In the genomic region with DNA sequence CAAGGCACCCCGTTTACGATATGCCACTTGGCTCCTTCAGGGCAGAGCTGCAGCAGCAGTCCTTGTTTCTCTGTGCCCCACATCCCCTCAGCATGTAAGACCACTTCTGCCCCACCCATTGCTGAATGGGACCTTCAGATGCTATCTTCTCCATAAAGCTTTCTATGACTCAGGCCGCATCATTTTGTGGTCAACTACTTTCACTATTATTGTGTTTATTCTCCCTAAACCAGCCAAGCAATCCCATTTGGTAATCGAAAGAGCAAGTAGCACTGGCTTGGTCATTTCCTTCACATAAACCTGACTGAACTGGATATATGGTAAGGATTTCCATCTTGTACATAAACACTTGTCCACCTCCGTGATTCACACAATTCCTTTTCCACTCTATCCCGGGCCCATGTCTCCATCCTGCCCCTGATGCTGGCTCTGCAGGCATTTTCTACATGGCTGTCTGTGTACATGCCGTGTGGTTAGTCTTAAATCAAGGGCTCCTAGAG, we compare ENCODE assay signal across 1 cellular context.
A peak's percentile ranks its signal among the peaks of the same experiment; 100 is the strongest.
TF ChIP-seq lines count a peak whose summit lies in the region.

No MANE protein-coding gene starts in this region.

TF ChIP-seq in GM12878, 131 proteins besides CTCF, POLR2A, EP300 and RAD21 (continued from another document):
- TF ChIP-seq, protein P1, sequence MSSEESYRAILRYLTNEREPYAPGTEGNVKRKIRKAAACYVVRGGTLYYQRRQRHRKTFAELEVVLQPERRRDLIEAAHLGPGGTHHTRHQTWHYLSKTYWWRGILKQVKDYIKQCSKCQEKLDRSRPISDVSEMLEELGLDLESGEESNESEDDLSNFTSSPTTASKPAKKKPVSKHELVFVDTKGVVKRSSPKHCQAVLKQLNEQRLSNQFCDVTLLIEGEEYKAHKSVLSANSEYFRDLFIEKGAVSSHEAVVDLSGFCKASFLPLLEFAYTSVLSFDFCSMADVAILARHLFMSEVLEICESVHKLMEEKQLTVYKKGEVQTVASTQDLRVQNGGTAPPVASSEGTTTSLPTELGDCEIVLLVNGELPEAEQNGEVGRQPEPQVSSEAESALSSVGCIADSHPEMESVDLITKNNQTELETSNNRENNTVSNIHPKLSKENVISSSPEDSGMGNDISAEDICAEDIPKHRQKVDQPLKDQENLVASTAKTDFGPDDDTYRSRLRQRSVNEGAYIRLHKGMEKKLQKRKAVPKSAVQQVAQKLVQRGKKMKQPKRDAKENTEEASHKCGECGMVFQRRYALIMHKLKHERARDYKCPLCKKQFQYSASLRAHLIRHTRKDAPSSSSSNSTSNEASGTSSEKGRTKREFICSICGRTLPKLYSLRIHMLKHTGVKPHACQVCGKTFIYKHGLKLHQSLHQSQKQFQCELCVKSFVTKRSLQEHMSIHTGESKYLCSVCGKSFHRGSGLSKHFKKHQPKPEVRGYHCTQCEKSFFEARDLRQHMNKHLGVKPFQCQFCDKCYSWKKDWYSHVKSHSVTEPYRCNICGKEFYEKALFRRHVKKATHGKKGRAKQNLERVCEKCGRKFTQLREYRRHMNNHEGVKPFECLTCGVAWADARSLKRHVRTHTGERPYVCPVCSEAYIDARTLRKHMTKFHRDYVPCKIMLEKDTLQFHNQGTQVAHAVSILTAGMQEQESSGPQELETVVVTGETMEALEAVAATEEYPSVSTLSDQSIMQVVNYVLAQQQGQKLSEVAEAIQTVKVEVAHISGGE (CRISPR knock-in tag; IDR thresholded peaks at IDR 0.05) = no peak
- TF ChIP-seq NBN (IDR thresholded peaks at IDR 0.05) = peak; percentile 58; the same call in 1 of the 2 replicates
- no peak for TF ChIP-seq HDAC6 (IDR thresholded peaks at IDR 0.05; ENCODE audit: unreplicated experiment)
- TF ChIP-seq CBFB (IDR thresholded peaks at IDR 0.05; ENCODE audit: low read depth) = peak; percentile 96
- TF ChIP-seq TAF1 (IDR thresholded peaks at IDR 0.05; ENCODE audit: borderline replicate concordance, low read depth, low read length) = no peak
- TF ChIP-seq ZNF274 (IDR thresholded peaks at IDR 0.05; ENCODE audit: insufficient read depth, insufficient read length) = no peak
- TF ChIP-seq SPI1 (IDR thresholded peaks at IDR 0.05; ENCODE audit: borderline replicate concordance, insufficient read depth, low read depth, low read length) = no peak
- TF ChIP-seq, protein P2, sequence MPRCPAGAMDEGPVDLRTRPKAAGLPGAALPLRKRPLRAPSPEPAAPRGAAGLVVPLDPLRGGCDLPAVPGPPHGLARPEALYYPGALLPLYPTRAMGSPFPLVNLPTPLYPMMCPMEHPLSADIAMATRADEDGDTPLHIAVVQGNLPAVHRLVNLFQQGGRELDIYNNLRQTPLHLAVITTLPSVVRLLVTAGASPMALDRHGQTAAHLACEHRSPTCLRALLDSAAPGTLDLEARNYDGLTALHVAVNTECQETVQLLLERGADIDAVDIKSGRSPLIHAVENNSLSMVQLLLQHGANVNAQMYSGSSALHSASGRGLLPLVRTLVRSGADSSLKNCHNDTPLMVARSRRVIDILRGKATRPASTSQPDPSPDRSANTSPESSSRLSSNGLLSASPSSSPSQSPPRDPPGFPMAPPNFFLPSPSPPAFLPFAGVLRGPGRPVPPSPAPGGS (IDR thresholded peaks at IDR 0.05; ENCODE audit: borderline replicate concordance, insufficient read depth, low read depth, low read length, poor library complexity, severe bottlenecking) = peak; percentile 89
- no peak for TF ChIP-seq HCFC1 (IDR thresholded peaks at IDR 0.05; ENCODE audit: low read length)
- TF ChIP-seq NFIC (IDR thresholded peaks at IDR 0.05; ENCODE audit: low read depth, low read length) = peak; percentile 92
- no peak for TF ChIP-seq EZH2 (IDR thresholded peaks at IDR 0.05; ENCODE audit: borderline replicate concordance, control insufficient read depth, low read depth, low read length)
- TF ChIP-seq SUPT20H (IDR thresholded peaks at IDR 0.05; ENCODE audit: borderline replicate concordance, control insufficient read depth, low read depth, low read length) = no peak
- TF ChIP-seq, protein P3, sequence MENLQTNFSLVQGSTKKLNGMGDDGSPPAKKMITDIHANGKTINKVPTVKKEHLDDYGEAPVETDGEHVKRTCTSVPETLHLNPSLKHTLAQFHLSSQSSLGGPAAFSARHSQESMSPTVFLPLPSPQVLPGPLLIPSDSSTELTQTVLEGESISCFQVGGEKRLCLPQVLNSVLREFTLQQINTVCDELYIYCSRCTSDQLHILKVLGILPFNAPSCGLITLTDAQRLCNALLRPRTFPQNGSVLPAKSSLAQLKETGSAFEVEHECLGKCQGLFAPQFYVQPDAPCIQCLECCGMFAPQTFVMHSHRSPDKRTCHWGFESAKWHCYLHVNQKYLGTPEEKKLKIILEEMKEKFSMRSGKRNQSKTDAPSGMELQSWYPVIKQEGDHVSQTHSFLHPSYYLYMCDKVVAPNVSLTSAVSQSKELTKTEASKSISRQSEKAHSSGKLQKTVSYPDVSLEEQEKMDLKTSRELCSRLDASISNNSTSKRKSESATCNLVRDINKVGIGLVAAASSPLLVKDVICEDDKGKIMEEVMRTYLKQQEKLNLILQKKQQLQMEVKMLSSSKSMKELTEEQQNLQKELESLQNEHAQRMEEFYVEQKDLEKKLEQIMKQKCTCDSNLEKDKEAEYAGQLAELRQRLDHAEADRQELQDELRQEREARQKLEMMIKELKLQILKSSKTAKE (IDR thresholded peaks at IDR 0.05; ENCODE audit: low read depth, poor library complexity, severe bottlenecking) = peak; percentile 42
- TF ChIP-seq, protein P4, sequence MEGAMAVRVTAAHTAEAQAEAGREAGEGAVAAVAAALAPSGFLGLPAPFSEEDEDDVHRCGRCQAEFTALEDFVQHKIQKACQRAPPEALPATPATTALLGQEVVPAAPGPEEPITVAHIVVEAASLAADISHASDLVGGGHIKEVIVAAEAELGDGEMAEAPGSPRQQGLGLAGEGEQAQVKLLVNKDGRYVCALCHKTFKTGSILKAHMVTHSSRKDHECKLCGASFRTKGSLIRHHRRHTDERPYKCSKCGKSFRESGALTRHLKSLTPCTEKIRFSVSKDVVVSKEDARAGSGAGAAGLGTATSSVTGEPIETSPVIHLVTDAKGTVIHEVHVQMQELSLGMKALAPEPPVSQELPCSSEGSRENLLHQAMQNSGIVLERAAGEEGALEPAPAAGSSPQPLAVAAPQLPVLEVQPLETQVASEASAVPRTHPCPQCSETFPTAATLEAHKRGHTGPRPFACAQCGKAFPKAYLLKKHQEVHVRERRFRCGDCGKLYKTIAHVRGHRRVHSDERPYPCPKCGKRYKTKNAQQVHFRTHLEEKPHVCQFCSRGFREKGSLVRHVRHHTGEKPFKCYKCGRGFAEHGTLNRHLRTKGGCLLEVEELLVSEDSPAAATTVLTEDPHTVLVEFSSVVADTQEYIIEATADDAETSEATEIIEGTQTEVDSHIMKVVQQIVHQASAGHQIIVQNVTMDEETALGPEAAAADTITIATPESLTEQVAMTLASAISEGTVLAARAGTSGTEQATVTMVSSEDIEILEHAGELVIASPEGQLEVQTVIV (IDR thresholded peaks at IDR 0.05; ENCODE audit: borderline replicate concordance, partially characterized antibody) = no peak
- TF ChIP-seq RB1 (IDR thresholded peaks at IDR 0.05; ENCODE audit: borderline replicate concordance) = no peak
- TF ChIP-seq, protein P5, sequence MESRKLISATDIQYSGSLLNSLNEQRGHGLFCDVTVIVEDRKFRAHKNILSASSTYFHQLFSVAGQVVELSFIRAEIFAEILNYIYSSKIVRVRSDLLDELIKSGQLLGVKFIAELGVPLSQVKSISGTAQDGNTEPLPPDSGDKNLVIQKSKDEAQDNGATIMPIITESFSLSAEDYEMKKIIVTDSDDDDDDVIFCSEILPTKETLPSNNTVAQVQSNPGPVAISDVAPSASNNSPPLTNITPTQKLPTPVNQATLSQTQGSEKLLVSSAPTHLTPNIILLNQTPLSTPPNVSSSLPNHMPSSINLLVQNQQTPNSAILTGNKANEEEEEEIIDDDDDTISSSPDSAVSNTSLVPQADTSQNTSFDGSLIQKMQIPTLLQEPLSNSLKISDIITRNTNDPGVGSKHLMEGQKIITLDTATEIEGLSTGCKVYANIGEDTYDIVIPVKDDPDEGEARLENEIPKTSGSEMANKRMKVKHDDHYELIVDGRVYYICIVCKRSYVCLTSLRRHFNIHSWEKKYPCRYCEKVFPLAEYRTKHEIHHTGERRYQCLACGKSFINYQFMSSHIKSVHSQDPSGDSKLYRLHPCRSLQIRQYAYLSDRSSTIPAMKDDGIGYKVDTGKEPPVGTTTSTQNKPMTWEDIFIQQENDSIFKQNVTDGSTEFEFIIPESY (IDR thresholded peaks at IDR 0.05) = no peak
- no peak for TF ChIP-seq CBX5 (IDR thresholded peaks at IDR 0.05; ENCODE audit: low read depth)
- no peak for TF ChIP-seq SIN3A (IDR thresholded peaks at IDR 0.05; ENCODE audit: low read depth, low read length)
- TF ChIP-seq RCOR1 (conservative IDR thresholded peaks at IDR 0.05; ENCODE audit: low read depth, low read length) = no peak
- peak; percentile 69; the same call in 1 of the 2 replicates for TF ChIP-seq TCF7 (IDR thresholded peaks at IDR 0.05; ENCODE audit: borderline replicate concordance)
- no peak for TF ChIP-seq CHD1 (IDR thresholded peaks at IDR 0.05; ENCODE audit: low read depth, low read length)
- no peak for TF ChIP-seq YBX1 (IDR thresholded peaks at IDR 0.05)
- 0 out of 2 replicates have a peak, but pooled peaks have one; percentile 23 for TF ChIP-seq ZNF217 (IDR thresholded peaks at IDR 0.05)
- no peak for TF ChIP-seq STAT3 (IDR thresholded peaks at IDR 0.05; ENCODE audit: low read depth, low read length)
- TF ChIP-seq DPF2 (IDR thresholded peaks at IDR 0.05) = peak; percentile 87
- TF ChIP-seq POLR2AphosphoS5 (IDR thresholded peaks at IDR 0.05; ENCODE audit: low read length) = no peak; the same call in 1 of the 2 replicates
- TF ChIP-seq CHD4 (IDR thresholded peaks at IDR 0.05) = no peak
- no peak for TF ChIP-seq CBX3 (IDR thresholded peaks at IDR 0.05; ENCODE audit: borderline replicate concordance, low read depth)
TF ChIP-seq in GM12878: peak in this region for 47.
